ENCODE assay signal across 8 cellular contexts in genomic region chr19:7522072-7522922, GRCh38. TPM values are rescaled to one million over a fixed set of nuclear protein-coding genes. Genes with fewer than 3 reads are reported as not detected.
DNase-seq lines count a peak whose midpoint lies in the region; ATAC-seq and TF ChIP-seq lines count a peak whose summit lies in the region.

Gene MCOLN1 (plus strand): TSS chr19:7522624. CDS start chr19:7522751, 127 bp downstream.

- no peaks in the 10 kb centered on the region for H3K27me3 ChIP-seq in uterus

- TF ChIP-seq CTCF in GM13976 (IDR thresholded peaks at IDR 0.05; ENCODE audit: borderline replicate concordance, control extremely low read depth, extremely low read depth, insufficient read depth, missing control alignments): no peak
- TF ChIP-seq CTCF in uterus (IDR thresholded peaks at IDR 0.05): peak in 2 of 4 experiments; percentile 54 to 63

- ATAC-seq in HG02885 (IDR thresholded peaks at IDR 0.05; ENCODE audit: poor library complexity, unreplicated experiment): peak; percentile 86
- peak; percentile 94 for ATAC-seq in left ventricle myocardium superior

- in situ Hi-C loops in GM13976 (cut with MboI; ENCODE audit: low sequenced_read_pairs, unreplicated experiment): no loop called here

- peak in 1 of 2 donors; percentile 67 for TF ChIP-seq POLR2A in uterus (IDR thresholded peaks at IDR 0.05)

- peak; percentile 100 for DNase-seq in GM13976 (ENCODE audit: low spot score)
- peak; percentile 83 for DNase-seq in NCI-H1694 treated with DMSO at 0.1 percent for 48 hours (lab: John Stamatoyannopoulos, UW)
- DNase-seq in T-helper 2 cell: peak; percentile 96 to 100 (median 99)
- DNase-seq in amygdala (lab: John Stamatoyannopoulos, UW): peak; percentile 77 to 99 (median 94)
- DNase-seq in left ventricle myocardium superior: peak; percentile 100
- DNase-seq in putamen (ENCODE audit: low spot score): peak; percentile 97
- peak; percentile 99 for DNase-seq in uterus

- peak within 1 kb of the TSS; percentile 51 to 80 for H3K27ac ChIP-seq in uterus

- peaks cover 0 to 8% of the 10 kb centered on the region in 2 donors for H3K4me1 ChIP-seq in uterus

- no peaks in the 10 kb centered on the region for H3K36me3 ChIP-seq in uterus

- H3K9me3 ChIP-seq in uterus: no peaks in the 10 kb centered on the region

- intact Hi-C loops in left ventricle myocardium superior (cut with micrococcal nuclease): no loop called here
- intact Hi-C loops in uterus (cut with DNase I; ENCODE audit: low total_unique reads): no loop called here

- peak within 1 kb of the TSS; percentile 63 to 79 for H3K4me3 ChIP-seq in uterus

RNA-seq across cellular contexts. Expression of gene MCOLN1, which starts in this region (rescaled TPM):
- total RNA-seq in left ventricle myocardium superior: 18.5 TPM
- 10 to 100 TPM in 1 of 4 donors, 1 to 10 TPM in 3; 5.6 to 24.7 (median 8.0) TPM for total RNA-seq in uterus

Comparison
In these comparisons a context has a peak if more than half of its experiments do, and no peak if none do; other contexts are left out.
1. Peak in every context shown above with its lines: DNase-seq, ATAC-seq, H3K4me3 ChIP-seq and H3K27ac ChIP-seq.